Comparison of ENCODE assay signal across 18 cellular contexts in genomic region chr6:161736341-161736740, GRCh38.
A peak's percentile ranks its signal among the peaks of the same experiment; 100 is the strongest.
DNase-seq lines count a peak whose midpoint lies in the region; ATAC-seq and TF ChIP-seq lines count a peak whose summit lies in the region.
"Had no signal": no experiment of that assay in that cellular context is flagged by ENCODE, and none has a peak within 500 bp of the region (broad histone marks: within the 10 kb centered on the region; RNA-seq: fewer than 3 reads in every experiment).

No MANE protein-coding gene starts in this region.

- peak overlapping the region; percentile 10 for H3K4me2 ChIP-seq in neural progenitor cell
- H3K4me2 ChIP-seq: GM23338 had no signal

- 26 to 78% methylated on average over 2 of the region's 2 CpGs for WGBS in sigmoid colon, 2 donors

- ATAC-seq in HG03432 (IDR thresholded peaks at IDR 0.05; ENCODE audit: unreplicated experiment) = no peak
- ATAC-seq: GM23338 had no signal

- no peaks in the 10 kb centered on the region for H4K20me1 ChIP-seq in neural progenitor cell (ENCODE audit: low read depth)

- no peaks in the 10 kb centered on the region for H3K27me3 ChIP-seq in neural progenitor cell
- H3K27me3 ChIP-seq in sigmoid colon = no peaks in the 10 kb centered on the region
- H3K27me3 ChIP-seq: BE2C had no signal

- peaks cover 9% of the 10 kb centered on the region for H3K4me1 Mint-ChIP-seq in neural progenitor cell
- H3K4me1 Mint-ChIP-seq: CD4-positive, CD25-positive, alpha-beta regulatory T cell; CD8-positive, alpha-beta memory T cell had no signal

- H3K4me3 ChIP-seq in neural progenitor cell (no peak overlapping the region), sigmoid colon (no peak overlapping the region)
- H3K4me3 ChIP-seq: GM23338 had no signal

- no peaks in the 10 kb centered on the region for H3K27me3 Mint-ChIP-seq in neural progenitor cell (ENCODE audit: insufficient read depth, low read depth)
- H3K27me3 Mint-ChIP-seq: CD4-positive, CD25-positive, alpha-beta regulatory T cell had no signal

- H3K4me1 ChIP-seq in neural progenitor cell (peaks cover 10% of the 10 kb centered on the region), sigmoid colon (no peaks in the 10 kb centered on the region)
- H3K4me1 ChIP-seq: BE2C had no signal

- intact Hi-C loops in sigmoid colon (cut with DNase I) = no loop called here

- no peak overlapping the region for H2AFZ ChIP-seq in neural progenitor cell (replicated peaks)
- H2AFZ ChIP-seq: GM23338 had no signal

- H3K36me3 ChIP-seq in neural progenitor cell (no peaks in the 10 kb centered on the region), sigmoid colon (no peaks in the 10 kb centered on the region)
- H3K36me3 ChIP-seq: BE2C had no signal

- H3K36me3 Mint-ChIP-seq in neural progenitor cell = no peaks in the 10 kb centered on the region
- H3K36me3 Mint-ChIP-seq: CD4-positive, CD25-positive, alpha-beta regulatory T cell; CD8-positive, alpha-beta memory T cell had no signal

- TF ChIP-seq CTCF in neural progenitor cell (IDR thresholded peaks at IDR 0.05) (no peak), sigmoid colon (IDR thresholded peaks at IDR 0.05) (no peak)

- no peaks in the 10 kb centered on the region for H3K9me3 Mint-ChIP-seq in neural progenitor cell
- H3K9me3 Mint-ChIP-seq: GM23338 had no signal

- H3K9me3 ChIP-seq in neural progenitor cell (ENCODE audit: low read depth) (no peaks in the 10 kb centered on the region), sigmoid colon (no peaks in the 10 kb centered on the region)
- H3K9me3 ChIP-seq: BE2C had no signal

- H3K27ac ChIP-seq in neural progenitor cell (no peak overlapping the region), sigmoid colon (no peak overlapping the region)

- TF ChIP-seq POLR2A in sigmoid colon (IDR thresholded peaks at IDR 0.05) = no peak

- H3K9ac ChIP-seq in neural progenitor cell = no peak overlapping the region

- H3K4me3 Mint-ChIP-seq in neural progenitor cell = no peak overlapping the region
- H3K4me3 Mint-ChIP-seq: CD8-positive, alpha-beta memory T cell; GM23338 had no signal

- no peak for TF ChIP-seq EP300 in sigmoid colon (IDR thresholded peaks at IDR 0.05)

- H3K27ac Mint-ChIP-seq in neural progenitor cell = no peak overlapping the region
- H3K27ac Mint-ChIP-seq: CD4-positive, CD25-positive, alpha-beta regulatory T cell; CD8-positive, alpha-beta memory T cell; GM23338 had no signal

- peak; percentile 70 for DNase-seq in NCI-H146 (lab: John Stamatoyannopoulos, UW)
- DNase-seq in NCI-H69 (lab: John Stamatoyannopoulos, UW) = peak; percentile 31
- DNase-seq in kidney tubule cell (ENCODE audit: low spot score) = peak; percentile 31
- no peak for DNase-seq in neural progenitor cell (ENCODE audit: low spot score)
- no peak for DNase-seq in NCI-H510A treated with DMSO at 0.1 percent for 48 hours (lab: John Stamatoyannopoulos, UW)
- no peak for DNase-seq in sigmoid colon
- DNase-seq: BE2C; C1 segment of cervical spinal cord; CD4-positive, CD25-positive, alpha-beta regulatory T cell; CD8-positive, alpha-beta memory T cell; COR-L47; DMS 273 treated with DMSO at 0.1 percent for 48 hours; DMS79; GDM1; HCEC 1CT; IMR-90 had no signal

- H3K79me2 ChIP-seq in neural progenitor cell (ENCODE audit: low read depth) = no peaks in the 10 kb centered on the region

- no peaks in the 10 kb centered on the region for H3F3A ChIP-seq in neural progenitor cell (ENCODE audit: low read depth)

Comparison
In these comparisons a context has a peak if more than half of its experiments do, and no peak if none do; other contexts are left out.
1. DNase-seq: peak in NCI-H146 (single experiment), NCI-H69 (single experiment) and kidney tubule cell (single experiment); none in neural progenitor cell (single experiment), NCI-H510A treated with DMSO at 0.1 percent for 48 hours (single experiment) and sigmoid colon (single experiment).